8 cellular contexts compared by ENCODE assay signal in genomic region chr1:153967109-153967999, GRCh38. TPM values are rescaled to one million over a fixed set of nuclear protein-coding genes. Genes with fewer than 3 reads are reported as not detected.
A peak's percentile ranks its signal among the peaks of the same experiment; 100 is the strongest.
DNase-seq lines count a peak whose midpoint lies in the region; ATAC-seq, FAIRE-seq and TF ChIP-seq lines count a peak whose summit lies in the region.

CREB3L4 (plus strand) TSS chr1:153967902; CDS start chr1:153968526, 624 bp downstream.

- H3K9ac ChIP-seq in endodermal cell (ENCODE audit: extremely low read depth, low read length, poor library complexity, severe bottlenecking), result peak within 1 kb of the TSS; percentile 76

- peak; percentile 63 for TF ChIP-seq CTCF in endodermal cell (conservative IDR thresholded peaks at IDR 0.05)

- H3K9me3 ChIP-seq in endodermal cell (ENCODE audit: control insufficient read depth, low read length), result no peaks in the 10 kb centered on the region

- no peak for FAIRE-seq in HTR-8/SVneo (lab: Jason Lieb, UNC)

- H3K27me3 Mint-ChIP-seq in endodermal cell (ENCODE audit: insufficient read depth), result no peaks in the 10 kb centered on the region

- no peaks in the 10 kb centered on the region for H3K4me1 ChIP-seq in endodermal cell (ENCODE audit: control insufficient read depth, insufficient read depth, low read length)

- H3K4me1 Mint-ChIP-seq in endodermal cell, result peaks cover 28% of the 10 kb centered on the region

- peak within 1 kb of the TSS; percentile 97 for H3K27ac ChIP-seq in endodermal cell (ENCODE audit: low read depth, low read length)

- 0 to 2% methylated on average over 53 to 60 of the region's 60 CpGs for WGBS in endodermal cell (ENCODE audit: insufficient coverage in 1 of 2, insufficient read length in 1 of 2), 2 experiments

- peak within 1 kb of the TSS; percentile 97 for H3K4me3 ChIP-seq in endodermal cell (ENCODE audit: low read length)

- no peaks in the 10 kb centered on the region for H3K27me3 ChIP-seq in endodermal cell (ENCODE audit: control insufficient read depth, insufficient read depth, low read length, poor library complexity, severe bottlenecking)

- H3K9me3 Mint-ChIP-seq in endodermal cell, result no peaks in the 10 kb centered on the region

- H3K4me3 Mint-ChIP-seq in endodermal cell, result peak within 1 kb of the TSS; percentile 89

- H3K36me3 ChIP-seq in endodermal cell (ENCODE audit: control insufficient read depth, insufficient read depth, low read length), result no peaks in the 10 kb centered on the region

- ATAC-seq in GM21381 (IDR thresholded peaks at IDR 0.05; ENCODE audit: unreplicated experiment), result peak; percentile 65

- H3K36me3 Mint-ChIP-seq in endodermal cell (ENCODE audit: low read depth), result peaks cover 6% of the 10 kb centered on the region

- DNase-seq in D341Med (ENCODE audit: low spot score), result peak; percentile 93
- DNase-seq in HTR-8/SVneo (ENCODE audit: insufficient read length, low spot score), result peak; percentile 88
- peak; percentile 97 to 98 for DNase-seq in NOMO-1 (lab: John Stamatoyannopoulos, UW; ENCODE audit: unreplicated experiment in 2 of 2)
- peak; percentile 55 to 67 (median 58) for DNase-seq in activated CD8-positive, alpha-beta memory T cell treated with anti-CD3 and anti-CD28 coated beads for 48 hours (ENCODE audit: low read depth in 2 of 3, low spot score in 2 of 3)
- peak; percentile 97 for DNase-seq in endodermal cell
- peak; percentile 94 for DNase-seq in mesenteric fat pad (ENCODE audit: low spot score)
- peak; percentile 66 to 68 for DNase-seq in stimulated activated CD8-positive, alpha-beta memory T cell treated with anti-CD3 and anti-CD28 coated beads, Interleukin-2, amount 100 ng/mL, for 1 hour (ENCODE audit: low read depth in 2 of 2)

- peak within 1 kb of the TSS; percentile 96 for H3K27ac Mint-ChIP-seq in endodermal cell

RNA-seq across cellular contexts. Expression of gene CREB3L4, which starts in this region (rescaled TPM):
- total RNA-seq in endodermal cell (10 to 100 TPM; 15.6 to 23.9 TPM), mesenteric fat pad (5.1 TPM)
- 24.4 TPM for polyA plus RNA-seq in endodermal cell (2013, experiment 1 of 2)
- polyA plus RNA-seq in endodermal cell (2013, experiment 2 of 2), result 22.3 TPM

Comparison
In these comparisons a context has a peak if more than half of its experiments do, and no peak if none do; other contexts are left out.
1. Peak in every context shown above with its lines: DNase-seq, ATAC-seq, H3K4me3 ChIP-seq and H3K27ac ChIP-seq.